Comparison of ENCODE assay signal across 9 cellular contexts in the genomic region with DNA sequence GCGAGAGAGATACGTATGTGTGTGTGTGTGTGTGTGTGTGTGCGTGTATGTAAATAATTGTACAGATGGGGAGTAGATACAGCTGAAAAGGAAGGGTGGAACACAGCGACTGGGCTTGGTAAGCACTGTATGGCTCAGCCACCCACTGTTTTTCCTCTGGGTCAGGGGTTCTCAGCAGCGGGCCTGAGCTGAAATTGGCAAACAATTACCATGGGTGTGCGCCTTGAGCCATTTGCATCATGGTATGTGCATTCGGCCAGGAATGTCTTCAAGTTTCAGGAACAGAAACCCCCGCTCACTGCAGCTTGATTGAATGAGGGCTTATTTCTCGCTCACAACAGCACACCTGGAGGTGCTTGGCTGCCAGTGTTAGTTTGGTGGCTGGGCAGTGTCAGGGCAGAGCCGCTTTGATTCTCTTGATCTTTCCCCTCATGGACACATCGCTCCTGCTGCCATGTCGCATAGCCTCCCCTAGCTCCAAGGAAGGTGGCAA.
DNase-seq lines count a peak whose midpoint lies in the region; ATAC-seq and TF ChIP-seq lines count a peak whose summit lies in the region.
"Had no signal": no experiment of that assay in that cellular context is flagged by ENCODE, and none has a peak within 500 bp of the region (broad histone marks: within the 10 kb centered on the region; RNA-seq: fewer than 3 reads in every experiment).

No MANE protein-coding gene starts in this region.

- peaks cover 11 to 15% of the 10 kb centered on the region in 2 experiments for H3K36me3 ChIP-seq in mesenchymal stem cell (ENCODE audit: control insufficient read depth in 1 of 2, insufficient read depth in 2 of 2, low read depth in 1 of 2, low read length in 2 of 2)
- H3K36me3 ChIP-seq: WERI-Rb-1 had no signal

- ATAC-seq in GM18861 (IDR thresholded peaks at IDR 0.05; ENCODE audit: unreplicated experiment), result peak; percentile 67
- ATAC-seq in HG02588 (IDR thresholded peaks at IDR 0.05; ENCODE audit: unreplicated experiment), result peak; percentile 66
- no peak for ATAC-seq in SK-N-SH treated with all-trans-retinoic acid at 6 μM for 48 hours

- H3K14ac ChIP-seq in mesenchymal stem cell (ENCODE audit: low read length in 2 of 2), result no peak overlapping the region

- H2BK12ac ChIP-seq in mesenchymal stem cell (ENCODE audit: low read length in 2 of 2), result no peak overlapping the region

- WGBS in mesenchymal stem cell, result 89% methylated on average over 12 of the region's 12 CpGs

- peaks cover 6% of the 10 kb centered on the region for H3K9me3 ChIP-seq in mesenchymal stem cell (ENCODE audit: control insufficient read depth, low read length)

- H4K8ac ChIP-seq in mesenchymal stem cell (ENCODE audit: low read length), result no peak overlapping the region

- H3K4ac ChIP-seq in mesenchymal stem cell (ENCODE audit: low read depth in 1 of 2, low read length in 2 of 2), result no peak overlapping the region

- no peaks in the 10 kb centered on the region for H3K27me3 ChIP-seq in mesenchymal stem cell (ENCODE audit: control insufficient read depth in 1 of 2, insufficient read depth in 1 of 2, low read length in 2 of 2)

- peaks cover 12% of the 10 kb centered on the region for H3K79me1 ChIP-seq in mesenchymal stem cell (replicated peaks; ENCODE audit: low read length, poor library complexity, severe bottlenecking)

- H2BK120ac ChIP-seq in mesenchymal stem cell (ENCODE audit: low read depth, low read length), result no peak overlapping the region

- no peak overlapping the region for H3K18ac ChIP-seq in mesenchymal stem cell (ENCODE audit: low read depth in 1 of 2, low read length in 2 of 2)

- no peak overlapping the region for H3K4me3 ChIP-seq in mesenchymal stem cell (ENCODE audit: insufficient read depth in 1 of 2, low read depth in 1 of 2, low read length in 2 of 2)

- H3K4me1 ChIP-seq in mesenchymal stem cell (ENCODE audit: control insufficient read depth, insufficient read depth, low read depth, low read length), result peaks cover 54% of the 10 kb centered on the region

- H3K4me2 ChIP-seq in mesenchymal stem cell (ENCODE audit: low read length, poor library complexity, severe bottlenecking), result no peak overlapping the region

- no peak overlapping the region for H3K23ac ChIP-seq in mesenchymal stem cell (ENCODE audit: low read length in 2 of 2)

- no peak overlapping the region for H2BK15ac ChIP-seq in mesenchymal stem cell (ENCODE audit: low read depth, poor library complexity, severe bottlenecking)

- peak overlapping the region; percentile 99 for H2AK5ac ChIP-seq in mesenchymal stem cell (ENCODE audit: low read length, severe bottlenecking)

- DNase-seq in NCI-H774 (lab: John Stamatoyannopoulos, UW) (peak; percentile 36), mesenchymal stem cell (no peak), SIG-M5 treated with dmso at 0.1 percent for 504 hours (lab: John Stamatoyannopoulos, UW; ENCODE audit: unreplicated experiment) (no peak), SW480 (ENCODE audit: low spot score) (no peak), NCI-H2107 (lab: John Stamatoyannopoulos, UW) (no peak)
- DNase-seq: WERI-Rb-1 had no signal

- H3K9ac ChIP-seq in mesenchymal stem cell (ENCODE audit: low read length), result no peak overlapping the region

- H3K27ac ChIP-seq in mesenchymal stem cell (ENCODE audit: low read length, poor library complexity, severe bottlenecking), result peak overlapping the region; percentile 99
- H3K27ac ChIP-seq: WERI-Rb-1 had no signal

- H4K91ac ChIP-seq in mesenchymal stem cell (ENCODE audit: low read length), result no peak overlapping the region

- H2BK5ac ChIP-seq in mesenchymal stem cell (ENCODE audit: low read depth, low read length, poor library complexity, severe bottlenecking), result peak overlapping the region; percentile 91

- H2AFZ ChIP-seq in mesenchymal stem cell (ENCODE audit: low read depth, low read length), result no peak overlapping the region

TF ChIP-seq in SK-N-SH treated with all-trans-retinoic acid at 6 μM for 48 hours, 23 proteins besides CTCF, POLR2A, EP300 and RAD21:
- TF ChIP-seq ESRRG (CRISPR knock-in tag; IDR thresholded peaks at IDR 0.05), result no peak
- TF ChIP-seq ZFP3 (CRISPR knock-in tag; IDR thresholded peaks at IDR 0.05), result no peak
- no peak for TF ChIP-seq ARNTL (CRISPR knock-in tag; IDR thresholded peaks at IDR 0.05; ENCODE audit: borderline replicate concordance, low read depth)
- TF ChIP-seq ZFP30 (CRISPR knock-in tag; IDR thresholded peaks at IDR 0.05), result no peak
- no peak for TF ChIP-seq SNAI2 (CRISPR knock-in tag; IDR thresholded peaks at IDR 0.05)
- TF ChIP-seq ZNF8 (CRISPR knock-in tag; IDR thresholded peaks at IDR 0.05), result no peak
- no peak for TF ChIP-seq TCF4 (CRISPR knock-in tag; IDR thresholded peaks at IDR 0.05; ENCODE audit: borderline replicate concordance)
- no peak for TF ChIP-seq OSR1 (CRISPR knock-in tag; IDR thresholded peaks at IDR 0.05)
